Comparison of ENCODE assay signal across 1 cellular context in genomic region chr18:12001400-12001799, GRCh38.
TF ChIP-seq lines count a peak whose summit lies in the region.

No MANE protein-coding gene starts in this region.

TF ChIP-seq in HepG2, 621 proteins besides CTCF, POLR2A, EP300 and RAD21 (continued from another document):
- TF ChIP-seq, protein P1, sequence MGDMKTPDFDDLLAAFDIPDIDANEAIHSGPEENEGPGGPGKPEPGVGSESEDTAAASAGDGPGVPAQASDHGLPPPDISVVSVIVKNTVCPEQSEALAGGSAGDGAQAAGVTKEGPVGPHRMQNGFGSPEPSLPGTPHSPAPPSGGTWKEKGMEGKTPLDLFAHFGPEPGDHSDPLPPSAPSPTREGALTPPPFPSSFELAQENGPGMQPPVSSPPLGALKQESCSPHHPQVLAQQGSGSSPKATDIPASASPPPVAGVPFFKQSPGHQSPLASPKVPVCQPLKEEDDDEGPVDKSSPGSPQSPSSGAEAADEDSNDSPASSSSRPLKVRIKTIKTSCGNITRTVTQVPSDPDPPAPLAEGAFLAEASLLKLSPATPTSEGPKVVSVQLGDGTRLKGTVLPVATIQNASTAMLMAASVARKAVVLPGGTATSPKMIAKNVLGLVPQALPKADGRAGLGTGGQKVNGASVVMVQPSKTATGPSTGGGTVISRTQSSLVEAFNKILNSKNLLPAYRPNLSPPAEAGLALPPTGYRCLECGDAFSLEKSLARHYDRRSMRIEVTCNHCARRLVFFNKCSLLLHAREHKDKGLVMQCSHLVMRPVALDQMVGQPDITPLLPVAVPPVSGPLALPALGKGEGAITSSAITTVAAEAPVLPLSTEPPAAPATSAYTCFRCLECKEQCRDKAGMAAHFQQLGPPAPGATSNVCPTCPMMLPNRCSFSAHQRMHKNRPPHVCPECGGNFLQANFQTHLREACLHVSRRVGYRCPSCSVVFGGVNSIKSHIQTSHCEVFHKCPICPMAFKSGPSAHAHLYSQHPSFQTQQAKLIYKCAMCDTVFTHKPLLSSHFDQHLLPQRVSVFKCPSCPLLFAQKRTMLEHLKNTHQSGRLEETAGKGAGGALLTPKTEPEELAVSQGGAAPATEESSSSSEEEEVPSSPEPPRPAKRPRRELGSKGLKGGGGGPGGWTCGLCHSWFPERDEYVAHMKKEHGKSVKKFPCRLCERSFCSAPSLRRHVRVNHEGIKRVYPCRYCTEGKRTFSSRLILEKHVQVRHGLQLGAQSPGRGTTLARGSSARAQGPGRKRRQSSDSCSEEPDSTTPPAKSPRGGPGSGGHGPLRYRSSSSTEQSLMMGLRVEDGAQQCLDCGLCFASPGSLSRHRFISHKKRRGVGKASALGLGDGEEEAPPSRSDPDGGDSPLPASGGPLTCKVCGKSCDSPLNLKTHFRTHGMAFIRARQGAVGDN (CRISPR knock-in tag; IDR thresholded peaks at IDR 0.05), result peak; percentile 30; the same call in 1 of the 2 replicates
- TF ChIP-seq FOXA1 (IDR thresholded peaks at IDR 0.05), result no peak
- TF ChIP-seq FOXA1 (CRISPR knock-in tag; IDR thresholded peaks at IDR 0.05), result peak; percentile 35; the same call in 1 of the 2 replicates
